In the genomic region with DNA sequence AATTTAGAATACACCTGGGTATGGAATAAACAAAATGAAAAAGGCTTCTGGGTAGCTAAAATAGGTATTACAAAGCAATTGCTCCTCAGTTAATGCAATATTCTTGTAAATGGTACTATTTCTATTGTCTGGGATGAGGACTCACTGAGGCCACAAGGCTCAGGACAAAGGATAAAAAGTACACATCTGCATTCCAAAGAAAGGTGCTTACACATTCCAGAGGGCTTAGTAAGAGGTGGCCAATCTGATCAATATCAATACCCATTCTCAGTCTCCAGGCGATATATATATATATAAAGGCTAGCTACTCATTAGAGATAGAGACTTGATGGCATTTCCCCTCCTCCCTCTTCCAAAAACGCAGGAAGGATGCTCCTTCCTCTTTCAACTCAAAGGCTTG, we compare ENCODE assay signal across 28 cellular contexts.
"Had no signal": no experiment of that assay in that cellular context is flagged by ENCODE, and none has a peak within 500 bp of the region (broad histone marks: within the 10 kb centered on the region; RNA-seq: fewer than 3 reads in every experiment).

No MANE protein-coding gene starts in this region.

- FAIRE-seq: pancreas, small intestine had no signal

- H3K27ac ChIP-seq: neutrophil, pancreas, psoas muscle, right lobe of liver, sigmoid colon, suprapubic skin, testis, tibial artery, transverse colon, upper lobe of right lung, uterus had no signal

- H3K4me3 Mint-ChIP-seq: naive thymus-derived CD8-positive, alpha-beta T cell; natural killer cell treated with Interleukin-12 subunit alpha and Interleukin-12 subunit beta and Interleukin-15 and Interleukin-18, amount 100 ng/mL, for 72 hours; nephron progenitor cell; neural crest cell; stimulated activated effector memory CD8-positive, alpha-beta T cell treated with anti-CD3 and anti-CD28 coated beads, Interleukin-12 subunit alpha, Interleukin-12 subunit beta, amount 100 ng/mL, for 72 hours; stimulated activated naive B cell treated with anti-CD40 and anti-IgM and Interleukin-4, amounts not matched to agents 10 μg/mL and 1 μg/mL and 100 μg/mL, for 72 hours; stimulated activated naive CD8-positive, alpha-beta T cell treated with anti-CD3 and anti-CD28 coated beads, Interleukin-15, Interleukin-2, amounts not matched to agents 100 ng/mL and 50 ng/mL, for 24 hours; type B pancreatic cell had no signal

- H3K27ac Mint-ChIP-seq: naive thymus-derived CD8-positive, alpha-beta T cell; natural killer cell treated with Interleukin-12 subunit alpha and Interleukin-12 subunit beta and Interleukin-15 and Interleukin-18, amount 100 ng/mL, for 72 hours; nephron progenitor cell; stimulated activated effector memory CD8-positive, alpha-beta T cell treated with anti-CD3 and anti-CD28 coated beads, Interleukin-12 subunit alpha, Interleukin-12 subunit beta, amount 100 ng/mL, for 72 hours; stimulated activated naive B cell treated with anti-CD40 and anti-IgM and Interleukin-4, amounts not matched to agents 10 μg/mL and 1 μg/mL and 100 μg/mL, for 72 hours; stimulated activated naive CD8-positive, alpha-beta T cell treated with anti-CD3 and anti-CD28 coated beads, Interleukin-15, Interleukin-2, amounts not matched to agents 100 ng/mL and 50 ng/mL, for 24 hours; type B pancreatic cell had no signal

- ATAC-seq: naive thymus-derived CD8-positive, alpha-beta T cell; natural killer cell treated with Interleukin-12 subunit alpha and Interleukin-12 subunit beta and Interleukin-15 and Interleukin-18, amount 100 ng/mL, for 72 hours; pancreas; psoas muscle; right cardiac atrium; right lobe of liver; stimulated activated effector memory CD8-positive, alpha-beta T cell treated with anti-CD3 and anti-CD28 coated beads, Interleukin-12 subunit alpha, Interleukin-12 subunit beta, amount 100 ng/mL, for 72 hours; stimulated activated naive B cell treated with anti-CD40 and anti-IgM and Interleukin-4, amounts not matched to agents 10 μg/mL and 1 μg/mL and 100 μg/mL, for 72 hours; upper lobe of right lung had no signal

- H3K9me3 Mint-ChIP-seq: naive thymus-derived CD8-positive, alpha-beta T cell; natural killer cell treated with Interleukin-12 subunit alpha and Interleukin-12 subunit beta and Interleukin-15 and Interleukin-18, amount 100 ng/mL, for 72 hours; nephron progenitor cell; neural crest cell; stimulated activated effector memory CD8-positive, alpha-beta T cell treated with anti-CD3 and anti-CD28 coated beads, Interleukin-12 subunit alpha, Interleukin-12 subunit beta, amount 100 ng/mL, for 72 hours; stimulated activated naive B cell treated with anti-CD40 and anti-IgM and Interleukin-4, amounts not matched to agents 10 μg/mL and 1 μg/mL and 100 μg/mL, for 72 hours; stimulated activated naive CD8-positive, alpha-beta T cell treated with anti-CD3 and anti-CD28 coated beads, Interleukin-15, Interleukin-2, amounts not matched to agents 100 ng/mL and 50 ng/mL, for 24 hours; type B pancreatic cell had no signal

- H3K27me3 Mint-ChIP-seq: stimulated activated naive B cell treated with anti-CD40 and anti-IgM and Interleukin-4, amounts not matched to agents 10 μg/mL and 1 μg/mL and 100 μg/mL, for 72 hours; type B pancreatic cell had no signal

- H3K9me3 ChIP-seq: neutrophil, pancreas, psoas muscle, right lobe of liver, sigmoid colon, suprapubic skin, testis, tibial artery, transverse colon, upper lobe of right lung, uterus had no signal

- H3K27me3 ChIP-seq: neutrophil, pancreas, right lobe of liver, sigmoid colon, suprapubic skin, testis, tibial artery, transverse colon, upper lobe of right lung, uterus had no signal

- H3K4me1 ChIP-seq: pancreas, psoas muscle, right lobe of liver, sigmoid colon, tibial artery, transverse colon, upper lobe of right lung, uterus had no signal

- H3K4me3 ChIP-seq: pancreas, psoas muscle, right lobe of liver, sigmoid colon, suprapubic skin, testis, tibial artery, transverse colon, upper lobe of right lung, uterus had no signal

- H3K4me1 Mint-ChIP-seq: naive thymus-derived CD8-positive, alpha-beta T cell; nephron progenitor cell; neural crest cell; stimulated activated effector memory CD8-positive, alpha-beta T cell treated with anti-CD3 and anti-CD28 coated beads, Interleukin-12 subunit alpha, Interleukin-12 subunit beta, amount 100 ng/mL, for 72 hours; stimulated activated naive B cell treated with anti-CD40 and anti-IgM and Interleukin-4, amounts not matched to agents 10 μg/mL and 1 μg/mL and 100 μg/mL, for 72 hours had no signal

- H3K36me3 ChIP-seq: neutrophil, pancreas, right lobe of liver, sigmoid colon, suprapubic skin, tibial artery, transverse colon, upper lobe of right lung, uterus had no signal

- H3K36me3 Mint-ChIP-seq: natural killer cell treated with Interleukin-12 subunit alpha and Interleukin-12 subunit beta and Interleukin-15 and Interleukin-18, amount 100 ng/mL, for 72 hours; stimulated activated effector memory CD8-positive, alpha-beta T cell treated with anti-CD3 and anti-CD28 coated beads, Interleukin-12 subunit alpha, Interleukin-12 subunit beta, amount 100 ng/mL, for 72 hours; stimulated activated naive B cell treated with anti-CD40 and anti-IgM and Interleukin-4, amounts not matched to agents 10 μg/mL and 1 μg/mL and 100 μg/mL, for 72 hours; type B pancreatic cell had no signal

- DNase-seq: naive thymus-derived CD8-positive, alpha-beta T cell; nephron progenitor cell; nucleus accumbens; pancreas; psoas muscle; right cardiac atrium; right lobe of liver; sigmoid colon; small intestine; stimulated activated CD4-positive, alpha-beta T cell treated with anti-CD3 and anti-CD28 coated beads, Interleukin-15, amount 100 ng/mL, for 24 hours; stimulated activated CD4-positive, alpha-beta T cell treated with anti-CD3 and anti-CD28 coated beads, Interleukin-2, amount 100 ng/mL, for 24 hours; stimulated activated CD4-positive, alpha-beta T cell treated with anti-CD3 and anti-CD28 coated beads, Interleukin-2, amount 100 ng/mL, for 48 hours; stimulated activated CD4-positive, alpha-beta T cell treated with anti-CD3 and anti-CD28 coated beads, Interleukin-4, amount 100 ng/mL, for 24 hours; stimulated activated naive B cell treated with anti-CD40 and anti-IgM and Interleukin-4, amounts not matched to agents 10 μg/mL and 1 μg/mL and 100 μg/mL, for 72 hours; stimulated activated naive CD4-positive, alpha-beta T cell treated with Interleukin-2 at 50 U/mL for 16 hours; substantia nigra; testis; tibial artery; transverse colon; upper lobe of right lung; uterus had no signal
